Comparison of ENCODE assay signal across 10 cellular contexts in genomic region chr2:227598835-227599503, GRCh38. TPM values are rescaled to one million over a fixed set of nuclear protein-coding genes. Genes with fewer than 3 reads are reported as not detected.
"Had no signal": no experiment of that assay in that cellular context is flagged by ENCODE, and none has a peak within 500 bp of the region (broad histone marks: within the 10 kb centered on the region; RNA-seq: fewer than 3 reads in every experiment).

SCYGR2 (plus strand) TSS chr2:227598893; CDS start chr2:227598893, 0 bp downstream.

RNA-seq across cellular contexts. Expression of gene SCYGR2, which starts in this region (rescaled TPM):
- total RNA-seq: activated B cell treated with CpG ODN at 0.5 μM for 24 hours; activated CD4-positive, alpha-beta memory T cell treated with anti-CD3 and anti-CD28 coated beads for 36 hours; activated naive CD4-positive, alpha-beta T cell treated with anti-CD3 and anti-CD28 coated beads for 36 hours; activated naive CD4-positive, alpha-beta T cell treated with anti-CD3 and anti-CD28 coated beads, Interleukin-2, amount 50 U/mL, for 72 hours; activated T-cell treated with anti-CD3 and anti-CD28 coated beads, Interleukin-2, amount 50 U/mL, for 4 hours; activated T-helper 1 cell treated with anti-CD3 and anti-CD28 coated beads, Interleukin-12 subunit alpha, Interleukin-12 subunit beta, Interleukin-2, Interleukin-4 antibody, amounts not matched to agents 30 ng/mL and 10 ng/mL and 1 ng/mL, durations not matched to agents 14 hours and 24 hours and 36 hours; M059J; RPMI7951; SJCRH30 had no signal
- polyA plus RNA-seq: SK-N-SH had no signal
